ENCODE assay signal across 18 cellular contexts in genomic region chr6:19599813-19600464, GRCh38.
"Had no signal": no experiment of that assay in that cellular context is flagged by ENCODE, and none has a peak within 500 bp of the region (broad histone marks: within the 10 kb centered on the region; RNA-seq: fewer than 3 reads in every experiment).

No MANE protein-coding gene starts in this region.

- H3K4me3 ChIP-seq: gastroesophageal sphincter, heart left ventricle, ovary, psoas muscle, right lobe of liver, tibial nerve, vagina had no signal

- H3K4me1 ChIP-seq: heart left ventricle, psoas muscle, right lobe of liver, tibial nerve had no signal

- H3K36me3 ChIP-seq: gastroesophageal sphincter, heart left ventricle, ovary, right lobe of liver, tibial nerve, vagina had no signal

- FAIRE-seq: bronchial epithelial cell, small intestine had no signal

- H3K9me3 ChIP-seq: gastroesophageal sphincter, heart left ventricle, ovary, psoas muscle, right lobe of liver, tibial nerve, vagina had no signal

- H3K27me3 ChIP-seq: gastroesophageal sphincter, heart left ventricle, ovary, right lobe of liver, tibial nerve, vagina had no signal

- ATAC-seq: esophagus mucosa; gastroesophageal sphincter; heart left ventricle; naive thymus-derived CD4-positive, alpha-beta T cell; psoas muscle; right lobe of liver had no signal

- DNase-seq: activated CD4-positive, alpha-beta T cell treated with anti-CD3 and anti-CD28 coated beads for 1 hour; effector CD4-positive, alpha-beta T cell; heart left ventricle; kidney glomerular epithelial cell; mesenchymal stem cell; naive thymus-derived CD4-positive, alpha-beta T cell; ovary; psoas muscle; right lobe of liver; small intestine; stimulated activated CD4-positive, alpha-beta T cell treated with anti-CD3 and anti-CD28 coated beads, Interleukin-15, amount 100 ng/mL, for 24 hours; stimulated activated CD4-positive, alpha-beta T cell treated with anti-CD3 and anti-CD28 coated beads, Interleukin-2, amount 100 ng/mL, for 48 hours had no signal

- H3K27ac ChIP-seq: gastroesophageal sphincter, heart left ventricle, ovary, psoas muscle, right lobe of liver, tibial nerve, vagina, VCaP had no signal
